In the genomic region with DNA sequence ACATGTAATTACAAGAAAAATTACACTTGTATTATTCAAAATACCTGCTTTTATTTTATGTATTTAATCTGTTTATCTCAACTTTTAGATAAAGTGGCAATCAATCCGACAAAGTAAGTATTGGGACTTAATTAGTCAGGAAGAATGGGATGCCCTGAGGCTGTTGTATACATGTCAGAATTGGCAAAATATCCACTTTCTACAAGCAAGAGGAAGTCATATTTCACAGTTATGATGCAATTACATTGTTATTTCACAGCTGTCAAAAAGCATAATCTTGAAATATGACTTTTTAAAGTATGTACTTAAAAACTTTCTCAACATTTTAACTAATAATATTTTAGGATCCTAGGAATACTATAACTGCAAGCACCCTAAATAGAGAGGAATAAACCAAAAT, we compare ENCODE assay signal across 30 cellular contexts.
A peak's percentile ranks its signal among the peaks of the same experiment; 100 is the strongest.
DNase-seq lines count a peak whose midpoint lies in the region; ATAC-seq and TF ChIP-seq lines count a peak whose summit lies in the region.
"Had no signal": no experiment of that assay in that cellular context is flagged by ENCODE, and none has a peak within 500 bp of the region (broad histone marks: within the 10 kb centered on the region; RNA-seq: fewer than 3 reads in every experiment).

No MANE protein-coding gene starts in this region.

- peaks cover 7% of the 10 kb centered on the region for H3K4me1 Mint-ChIP-seq in MCF 10A (ENCODE audit: insufficient read depth, unreplicated experiment)
- no peaks in the 10 kb centered on the region for H3K4me1 Mint-ChIP-seq in stimulated activated memory B cell treated with anti-CD40 and anti-IgM and Interleukin-4, amounts not matched to agents 10 μg/mL and 1 μg/mL and 100 μg/mL, for 72 hours
- H3K4me1 Mint-ChIP-seq: activated T-helper 17 cell treated with anti-CD3 and anti-CD28 coated beads, Interleukin-2, amount 50 U/mL, for 72 hours had no signal

- H3K27me3 Mint-ChIP-seq in MCF 10A (ENCODE audit: insufficient read depth, unreplicated experiment) = no peaks in the 10 kb centered on the region
- no peaks in the 10 kb centered on the region for H3K27me3 Mint-ChIP-seq in stimulated activated memory B cell treated with anti-CD40 and anti-IgM and Interleukin-4, amounts not matched to agents 10 μg/mL and 1 μg/mL and 100 μg/mL, for 72 hours
- H3K27me3 Mint-ChIP-seq: activated naive CD8-positive, alpha-beta T cell; activated T-helper 17 cell treated with anti-CD3 and anti-CD28 coated beads, Interleukin-2, amount 50 U/mL, for 72 hours; dendritic cell treated with granulocyte-macrophage colony-stimulating factor and Interleukin-4, amounts not matched to agents 40 ng/mL and 50 ng/mL, for 4 days; natural killer cell treated with Interleukin-12 subunit alpha and Interleukin-12 subunit beta and Interleukin-15 and Interleukin-18, amount 100 ng/mL, for 72 hours had no signal

- H3K27ac Mint-ChIP-seq in MCF 10A (ENCODE audit: low read depth, unreplicated experiment) = no peak overlapping the region
- H3K27ac Mint-ChIP-seq in stimulated activated memory B cell treated with anti-CD40 and anti-IgM and Interleukin-4, amounts not matched to agents 10 μg/mL and 1 μg/mL and 100 μg/mL, for 72 hours = no peak overlapping the region
- H3K27ac Mint-ChIP-seq: activated naive CD8-positive, alpha-beta T cell; activated T-helper 17 cell treated with anti-CD3 and anti-CD28 coated beads, Interleukin-2, amount 50 U/mL, for 72 hours; dendritic cell treated with granulocyte-macrophage colony-stimulating factor and Interleukin-4, amounts not matched to agents 40 ng/mL and 50 ng/mL, for 4 days; mesothelial cell of epicardium; natural killer cell treated with Interleukin-12 subunit alpha and Interleukin-12 subunit beta and Interleukin-15 and Interleukin-18, amount 100 ng/mL, for 72 hours had no signal

- H3K36me3 ChIP-seq in breast epithelium = no peaks in the 10 kb centered on the region
- H3K36me3 ChIP-seq in SJCRH30 = no peaks in the 10 kb centered on the region
- H3K36me3 ChIP-seq: BLaER1 treated with 17β-estradiol and CSF1 and Interleukin-3, amounts not matched to agents 10 nM and 100 nM; HAP-1; MG63; ovary; suprapubic skin had no signal

- no peaks in the 10 kb centered on the region for H3K36me3 Mint-ChIP-seq in MCF 10A (ENCODE audit: insufficient read depth, unreplicated experiment)
- H3K36me3 Mint-ChIP-seq in stimulated activated memory B cell treated with anti-CD40 and anti-IgM and Interleukin-4, amounts not matched to agents 10 μg/mL and 1 μg/mL and 100 μg/mL, for 72 hours = no peaks in the 10 kb centered on the region
- H3K36me3 Mint-ChIP-seq: activated naive CD8-positive, alpha-beta T cell; mesothelial cell of epicardium; natural killer cell treated with Interleukin-12 subunit alpha and Interleukin-12 subunit beta and Interleukin-15 and Interleukin-18, amount 100 ng/mL, for 72 hours had no signal

- no peak overlapping the region for H3K4me3 Mint-ChIP-seq in MCF 10A (ENCODE audit: unreplicated experiment)
- H3K4me3 Mint-ChIP-seq in stimulated activated memory B cell treated with anti-CD40 and anti-IgM and Interleukin-4, amounts not matched to agents 10 μg/mL and 1 μg/mL and 100 μg/mL, for 72 hours = no peak overlapping the region
- H3K4me3 Mint-ChIP-seq: activated naive CD8-positive, alpha-beta T cell; activated T-helper 17 cell treated with anti-CD3 and anti-CD28 coated beads, Interleukin-2, amount 50 U/mL, for 72 hours; dendritic cell treated with granulocyte-macrophage colony-stimulating factor and Interleukin-4, amounts not matched to agents 40 ng/mL and 50 ng/mL, for 4 days; mesothelial cell of epicardium; natural killer cell treated with Interleukin-12 subunit alpha and Interleukin-12 subunit beta and Interleukin-15 and Interleukin-18, amount 100 ng/mL, for 72 hours had no signal

- H3K9me3 ChIP-seq in breast epithelium = no peaks in the 10 kb centered on the region
- no peaks in the 10 kb centered on the region for H3K9me3 ChIP-seq in SJCRH30 (replicated peaks)
- H3K9me3 ChIP-seq: A549; BLaER1 treated with 17β-estradiol and CSF1 and Interleukin-3, amounts not matched to agents 10 nM and 100 nM; body of pancreas; HAP-1; MG63; ovary; suprapubic skin had no signal

- H3K27ac ChIP-seq in breast epithelium (no peak overlapping the region), SJCRH30 (peak overlapping the region; percentile 59), epithelial cell of prostate (no peak overlapping the region), coronary artery (no peak overlapping the region)
- H3K27ac ChIP-seq: A549; BLaER1 treated with 17β-estradiol and CSF1 and Interleukin-3, amounts not matched to agents 10 nM and 100 nM; body of pancreas; ovary; suprapubic skin; VCaP had no signal

- no peak for ATAC-seq in stimulated activated memory B cell treated with anti-CD40 and anti-IgM and Interleukin-4, amounts not matched to agents 10 μg/mL and 1 μg/mL and 100 μg/mL, for 72 hours
- ATAC-seq: A549; activated T-helper 17 cell treated with anti-CD3 and anti-CD28 coated beads, Interleukin-2, amount 50 U/mL, for 72 hours; body of pancreas; HepG2; left cardiac atrium; natural killer cell treated with Interleukin-12 subunit alpha and Interleukin-12 subunit beta and Interleukin-15 and Interleukin-18, amount 100 ng/mL, for 72 hours; right cardiac atrium had no signal

- no TSS peak for BruUV-seq in MCF 10A (replicated peaks; lab: Mats Ljungman, UMichigan)

- no peaks in the 10 kb centered on the region for H3K4me1 ChIP-seq in breast epithelium
- peaks cover 17% of the 10 kb centered on the region for H3K4me1 ChIP-seq in SJCRH30
- H3K4me1 ChIP-seq: BLaER1 treated with 17β-estradiol and CSF1 and Interleukin-3, amounts not matched to agents 10 nM and 100 nM; body of pancreas; HAP-1; suprapubic skin had no signal

- TF ChIP-seq CTCF in MCF 10A (IDR thresholded peaks at IDR 0.05; ENCODE audit: unreplicated experiment) = no peak
- no peak for TF ChIP-seq CTCF in breast epithelium (IDR thresholded peaks at IDR 0.05)
- no peak for TF ChIP-seq CTCF in coronary artery (IDR thresholded peaks at IDR 0.05)

- CTCF ChIA-PET in MCF 10A (lab: Yijun Ruan, JAX) = no interaction called here

- H3K9me3 Mint-ChIP-seq in MCF 10A (ENCODE audit: unreplicated experiment) = no peaks in the 10 kb centered on the region
- H3K9me3 Mint-ChIP-seq in stimulated activated memory B cell treated with anti-CD40 and anti-IgM and Interleukin-4, amounts not matched to agents 10 μg/mL and 1 μg/mL and 100 μg/mL, for 72 hours = no peaks in the 10 kb centered on the region

- no peak for TF ChIP-seq POLR2A in breast epithelium (IDR thresholded peaks at IDR 0.05)

- H3K27me3 ChIP-seq in breast epithelium (no peaks in the 10 kb centered on the region), SJCRH30 (no peaks in the 10 kb centered on the region)
- H3K27me3 ChIP-seq: BLaER1 treated with 17β-estradiol and CSF1 and Interleukin-3, amounts not matched to agents 10 nM and 100 nM; MG63; ovary; suprapubic skin had no signal

- no peak overlapping the region for H3K4me3 ChIP-seq in breast epithelium
- H3K4me3 ChIP-seq in SJCRH30 = no peak overlapping the region
- H3K4me3 ChIP-seq in coronary artery = no peak overlapping the region
- H3K4me3 ChIP-seq: A549; BLaER1 treated with 17β-estradiol and CSF1 and Interleukin-3, amounts not matched to agents 10 nM and 100 nM; body of pancreas; HAP-1; MG63; ovary; suprapubic skin had no signal

- POLR2A ChIA-PET in MCF 10A (lab: Yijun Ruan, JAX) = interaction anchor here (0.5 kb wide), 1 partner anchor 130 kb away, joined by 3 read pairs; no protein-coding TSS in a partner anchor

- DNase-seq in MCF 10A (ENCODE audit: unreplicated experiment) (peak; percentile 82), breast epithelium (ENCODE audit: low spot score in 2 of 2) (no peak), SJCRH30 (peak; percentile 16 to 64), epithelial cell of prostate (ENCODE audit: low read depth, low spot score) (peak; percentile 5), coronary artery (ENCODE audit: low spot score) (no peak), DMS79 (lab: John Stamatoyannopoulos, UW) (no peak), SIG-M5 treated with dmso at 0.1 percent for 504 hours (lab: John Stamatoyannopoulos, UW; ENCODE audit: unreplicated experiment) (no peak)
- DNase-seq: activated CD4-positive, alpha-beta T cell treated with anti-CD3 and anti-CD28 coated beads, Interleukin-2, amount 50 U/mL, for 1 hour; body of pancreas; left cardiac atrium; MG63; NCI-H2081 treated with DMSO at 0.1 percent for 48 hours; NCI-H524 treated with DMSO at 0.1 percent for 48 hours; ovary; right cardiac atrium; SIG-M5; stimulated activated CD4-positive, alpha-beta T cell treated with anti-CD3 and anti-CD28 coated beads, Interleukin-15, amount 100 ng/mL, for 24 hours; T-helper 2 cell had no signal

- intact Hi-C loops in MCF 10A (cut with micrococcal nuclease) = no loop called here
- intact Hi-C loops in breast epithelium (cut with DNase I; ENCODE audit: low total_unique reads) = no loop called here

Comparison
In these comparisons a context has a peak if more than half of its experiments do, and no peak if none do; other contexts are left out.
1. DNase-seq: peak in MCF 10A (single experiment), SJCRH30 (2 of 2) and epithelial cell of prostate (single experiment); none in breast epithelium (0 of 2), coronary artery (single experiment), DMS79 (single experiment) and SIG-M5 treated with dmso at 0.1 percent for 504 hours (single experiment).